Comparison of ENCODE assay signal across 2 cellular contexts in genomic region chr7:73901231-73901822, GRCh38.
TF ChIP-seq lines count a peak whose summit lies in the region.

No MANE protein-coding gene starts in this region.

TF ChIP-seq in SK-N-SH, 30 proteins besides CTCF, POLR2A, EP300 and RAD21 (continued from another document):
- no peak for TF ChIP-seq MXI1 (IDR thresholded peaks at IDR 0.05; ENCODE audit: low read depth, low read length)
- no peak for TF ChIP-seq ZBTB33 (IDR thresholded peaks at IDR 0.05; ENCODE audit: borderline replicate concordance, low read depth)
- TF ChIP-seq, protein P1, sequence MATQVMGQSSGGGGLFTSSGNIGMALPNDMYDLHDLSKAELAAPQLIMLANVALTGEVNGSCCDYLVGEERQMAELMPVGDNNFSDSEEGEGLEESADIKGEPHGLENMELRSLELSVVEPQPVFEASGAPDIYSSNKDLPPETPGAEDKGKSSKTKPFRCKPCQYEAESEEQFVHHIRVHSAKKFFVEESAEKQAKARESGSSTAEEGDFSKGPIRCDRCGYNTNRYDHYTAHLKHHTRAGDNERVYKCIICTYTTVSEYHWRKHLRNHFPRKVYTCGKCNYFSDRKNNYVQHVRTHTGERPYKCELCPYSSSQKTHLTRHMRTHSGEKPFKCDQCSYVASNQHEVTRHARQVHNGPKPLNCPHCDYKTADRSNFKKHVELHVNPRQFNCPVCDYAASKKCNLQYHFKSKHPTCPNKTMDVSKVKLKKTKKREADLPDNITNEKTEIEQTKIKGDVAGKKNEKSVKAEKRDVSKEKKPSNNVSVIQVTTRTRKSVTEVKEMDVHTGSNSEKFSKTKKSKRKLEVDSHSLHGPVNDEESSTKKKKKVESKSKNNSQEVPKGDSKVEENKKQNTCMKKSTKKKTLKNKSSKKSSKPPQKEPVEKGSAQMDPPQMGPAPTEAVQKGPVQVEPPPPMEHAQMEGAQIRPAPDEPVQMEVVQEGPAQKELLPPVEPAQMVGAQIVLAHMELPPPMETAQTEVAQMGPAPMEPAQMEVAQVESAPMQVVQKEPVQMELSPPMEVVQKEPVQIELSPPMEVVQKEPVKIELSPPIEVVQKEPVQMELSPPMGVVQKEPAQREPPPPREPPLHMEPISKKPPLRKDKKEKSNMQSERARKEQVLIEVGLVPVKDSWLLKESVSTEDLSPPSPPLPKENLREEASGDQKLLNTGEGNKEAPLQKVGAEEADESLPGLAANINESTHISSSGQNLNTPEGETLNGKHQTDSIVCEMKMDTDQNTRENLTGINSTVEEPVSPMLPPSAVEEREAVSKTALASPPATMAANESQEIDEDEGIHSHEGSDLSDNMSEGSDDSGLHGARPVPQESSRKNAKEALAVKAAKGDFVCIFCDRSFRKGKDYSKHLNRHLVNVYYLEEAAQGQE (IDR thresholded peaks at IDR 0.05; ENCODE audit: low read depth, low read length) = no peak
- TF ChIP-seq ELF1 (IDR thresholded peaks at IDR 0.05) = no peak
- no peak for TF ChIP-seq RXRA (IDR thresholded peaks at IDR 0.05; ENCODE audit: borderline replicate concordance, low read depth)
- no peak for TF ChIP-seq SMC3 (IDR thresholded peaks at IDR 0.05; ENCODE audit: low read depth, low read length)
- no peak for TF ChIP-seq GATA2 (CRISPR knock-in tag; IDR thresholded peaks at IDR 0.05)
- no peak for TF ChIP-seq POLR2AphosphoS5 (IDR thresholded peaks at IDR 0.05; ENCODE audit: low read depth, low read length)
- no peak for TF ChIP-seq NRF1 (IDR thresholded peaks at IDR 0.05; ENCODE audit: low read depth, low read length)
- TF ChIP-seq EZH2phosphoT487 (IDR thresholded peaks at IDR 0.05; ENCODE audit: borderline replicate concordance, low read depth) = no peak
- no peak for TF ChIP-seq MAX (IDR thresholded peaks at IDR 0.05; ENCODE audit: low read depth)
- no peak for TF ChIP-seq TCF12 (IDR thresholded peaks at IDR 0.05)
TF ChIP-seq in SK-N-SH: peak in this region for 0.

TF ChIP-seq in SK-N-SH treated with all-trans-retinoic acid at 6 μM for 48 hours, 23 proteins besides CTCF, POLR2A, EP300 and RAD21:
- TF ChIP-seq TSHZ2 (CRISPR knock-in tag; IDR thresholded peaks at IDR 0.05) (no peak), ZC3H10 (CRISPR knock-in tag; IDR thresholded peaks at IDR 0.05) (no peak), TCF4 (CRISPR knock-in tag; IDR thresholded peaks at IDR 0.05; ENCODE audit: borderline replicate concordance) (no peak), ZFP30 (CRISPR knock-in tag; IDR thresholded peaks at IDR 0.05) (no peak), ZNF565 (CRISPR knock-in tag; conservative IDR thresholded peaks at IDR 0.05; ENCODE audit: low read depth) (no peak), OSR1 (CRISPR knock-in tag; IDR thresholded peaks at IDR 0.05) (no peak), CSRNP3 (CRISPR knock-in tag; IDR thresholded peaks at IDR 0.05) (no peak), ZNF70 (CRISPR knock-in tag; IDR thresholded peaks at IDR 0.05) (no peak), TOX (CRISPR knock-in tag; IDR thresholded peaks at IDR 0.05; ENCODE audit: borderline replicate concordance) (no peak), RARB (CRISPR knock-in tag; IDR thresholded peaks at IDR 0.05) (no peak), CREB5 (CRISPR knock-in tag; IDR thresholded peaks at IDR 0.05; ENCODE audit: low read depth) (no peak), POU6F1 (CRISPR knock-in tag; IDR thresholded peaks at IDR 0.05; ENCODE audit: borderline replicate concordance, low read depth) (no peak), ZFP3 (CRISPR knock-in tag; IDR thresholded peaks at IDR 0.05) (no peak), PPARA (CRISPR knock-in tag; IDR thresholded peaks at IDR 0.05; ENCODE audit: borderline replicate concordance) (no peak), CSDC2 (CRISPR knock-in tag; IDR thresholded peaks at IDR 0.05) (no peak), BACH2 (CRISPR knock-in tag; IDR thresholded peaks at IDR 0.05; ENCODE audit: borderline replicate concordance) (no peak)
